25 cellular contexts compared by ENCODE assay signal in the genomic region with DNA sequence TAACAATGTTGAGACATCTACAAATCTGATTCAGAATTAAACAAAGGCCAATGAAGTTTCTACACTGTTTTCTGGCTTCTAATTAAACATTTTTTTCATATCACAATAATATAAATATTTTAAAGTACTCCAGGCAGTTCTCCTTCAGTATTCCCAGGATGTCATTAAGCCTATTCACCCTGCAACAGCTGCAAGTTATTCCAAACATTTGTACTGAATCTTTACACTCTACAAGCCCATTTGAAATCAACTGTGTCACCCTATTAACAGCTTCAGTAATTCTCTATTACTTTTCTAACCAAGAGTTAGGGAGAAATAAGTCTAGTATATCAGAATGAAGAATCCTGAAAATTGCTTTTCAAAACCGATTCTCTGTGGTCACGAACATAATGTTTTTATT.
"Had no signal": no experiment of that assay in that cellular context is flagged by ENCODE, and none has a peak within 500 bp of the region (broad histone marks: within the 10 kb centered on the region; RNA-seq: fewer than 3 reads in every experiment).

No MANE protein-coding gene starts in this region.

- H3K36me3 Mint-ChIP-seq: natural killer cell; stimulated activated memory B cell treated with anti-CD40 and anti-IgM and Interleukin-4, amounts not matched to agents 10 μg/mL and 1 μg/mL and 100 μg/mL, for 72 hours; type B pancreatic cell had no signal

- H3K27ac ChIP-seq: dorsolateral prefrontal cortex, esophagus muscularis mucosa, foreskin keratinocyte, gastroesophageal sphincter, heart left ventricle, hepatocyte, left lung, prostate gland, sigmoid colon, skin epidermis, spleen, testis, tibial artery had no signal

- H3K4me1 Mint-ChIP-seq: natural killer cell; stimulated activated memory B cell treated with anti-CD40 and anti-IgM and Interleukin-4, amounts not matched to agents 10 μg/mL and 1 μg/mL and 100 μg/mL, for 72 hours had no signal

- H3K27ac Mint-ChIP-seq: natural killer cell; stimulated activated memory B cell treated with anti-CD40 and anti-IgM and Interleukin-4, amounts not matched to agents 10 μg/mL and 1 μg/mL and 100 μg/mL, for 72 hours; type B pancreatic cell had no signal

- H3K9me3 Mint-ChIP-seq: natural killer cell; stimulated activated memory B cell treated with anti-CD40 and anti-IgM and Interleukin-4, amounts not matched to agents 10 μg/mL and 1 μg/mL and 100 μg/mL, for 72 hours; type B pancreatic cell had no signal

- H3K27me3 ChIP-seq: dorsolateral prefrontal cortex, esophagus muscularis mucosa, foreskin keratinocyte, gastroesophageal sphincter, heart left ventricle, hepatocyte, left lung, sigmoid colon, spleen, testis, tibial artery had no signal

- H3K9me3 ChIP-seq: esophagus muscularis mucosa, gastroesophageal sphincter, heart left ventricle, left lung, prostate gland, sigmoid colon, spleen, testis, tibial artery had no signal

- ATAC-seq: foreskin keratinocyte; gastroesophageal sphincter; heart left ventricle; left lung; natural killer cell; right cardiac atrium; stimulated activated memory B cell treated with anti-CD40 and anti-IgM and Interleukin-4, amounts not matched to agents 10 μg/mL and 1 μg/mL and 100 μg/mL, for 72 hours; stimulated activated naive CD8-positive, alpha-beta T cell treated with anti-CD3 and anti-CD28 coated beads, Interleukin-15, Interleukin-2, amounts not matched to agents 100 U/mL and 50 U/mL, for 24 hours had no signal

- H3K27me3 Mint-ChIP-seq: stimulated activated memory B cell treated with anti-CD40 and anti-IgM and Interleukin-4, amounts not matched to agents 10 μg/mL and 1 μg/mL and 100 μg/mL, for 72 hours; type B pancreatic cell had no signal

- DNase-seq: dorsolateral prefrontal cortex; effector CD4-positive, alpha-beta T cell; foreskin keratinocyte; heart left ventricle; kidney; left lung; mesendoderm; midbrain; natural killer cell; nucleus accumbens; right cardiac atrium; sigmoid colon; spleen; stimulated activated CD4-positive, alpha-beta T cell treated with anti-CD3 and anti-CD28 coated beads, Interleukin-4, amount 100 ng/mL, for 4 hours; stimulated activated naive CD8-positive, alpha-beta T cell treated with anti-CD3 and anti-CD28 coated beads, Interleukin-15, Interleukin-2, amounts not matched to agents 100 U/mL and 50 U/mL, for 24 hours; substantia nigra; testis; tibial artery had no signal

- H3K4me3 Mint-ChIP-seq: natural killer cell; stimulated activated memory B cell treated with anti-CD40 and anti-IgM and Interleukin-4, amounts not matched to agents 10 μg/mL and 1 μg/mL and 100 μg/mL, for 72 hours; type B pancreatic cell had no signal
